1 cellular context compared by ENCODE assay signal in the genomic region with DNA sequence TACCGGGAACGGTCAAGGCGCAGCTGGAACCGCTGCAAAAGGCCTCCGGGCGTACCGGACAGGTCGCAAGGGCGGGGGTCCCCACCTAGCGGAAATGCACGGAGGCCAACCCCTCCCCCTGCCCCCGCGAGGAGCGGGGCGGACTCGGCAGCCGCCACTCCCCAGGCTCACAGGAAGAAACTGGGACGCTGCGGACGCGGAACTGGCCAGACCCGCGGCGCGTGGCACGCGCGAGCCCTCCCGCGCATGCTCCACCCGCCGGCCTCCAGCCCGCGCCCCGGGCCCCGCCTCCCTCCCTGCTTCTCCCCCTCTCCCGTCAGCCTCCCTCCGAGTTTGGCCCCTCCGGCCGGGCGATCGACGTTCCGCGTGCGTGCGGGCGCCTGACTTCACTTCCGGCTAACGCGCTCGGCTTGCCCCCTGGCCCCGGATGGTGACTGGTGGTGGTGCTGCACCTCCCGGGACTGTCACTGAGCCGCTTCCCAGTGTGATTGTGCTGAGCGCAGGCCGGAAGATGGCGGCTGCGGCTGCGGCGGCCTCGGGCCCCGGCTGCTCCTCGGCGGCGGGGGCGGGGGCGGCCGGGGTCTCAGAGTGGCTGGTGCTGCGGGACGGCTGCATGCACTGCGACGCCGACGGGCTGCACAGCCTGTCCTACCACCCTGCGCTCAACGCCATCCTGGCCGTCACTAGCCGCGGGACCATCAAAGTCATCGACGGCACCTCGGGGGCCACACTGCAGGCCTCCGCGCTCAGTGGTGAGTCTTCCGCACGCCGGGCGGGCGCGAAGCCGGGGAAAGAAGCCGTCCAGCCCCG.
TF ChIP-seq lines count a peak whose summit lies in the region.

A gene with protein sequence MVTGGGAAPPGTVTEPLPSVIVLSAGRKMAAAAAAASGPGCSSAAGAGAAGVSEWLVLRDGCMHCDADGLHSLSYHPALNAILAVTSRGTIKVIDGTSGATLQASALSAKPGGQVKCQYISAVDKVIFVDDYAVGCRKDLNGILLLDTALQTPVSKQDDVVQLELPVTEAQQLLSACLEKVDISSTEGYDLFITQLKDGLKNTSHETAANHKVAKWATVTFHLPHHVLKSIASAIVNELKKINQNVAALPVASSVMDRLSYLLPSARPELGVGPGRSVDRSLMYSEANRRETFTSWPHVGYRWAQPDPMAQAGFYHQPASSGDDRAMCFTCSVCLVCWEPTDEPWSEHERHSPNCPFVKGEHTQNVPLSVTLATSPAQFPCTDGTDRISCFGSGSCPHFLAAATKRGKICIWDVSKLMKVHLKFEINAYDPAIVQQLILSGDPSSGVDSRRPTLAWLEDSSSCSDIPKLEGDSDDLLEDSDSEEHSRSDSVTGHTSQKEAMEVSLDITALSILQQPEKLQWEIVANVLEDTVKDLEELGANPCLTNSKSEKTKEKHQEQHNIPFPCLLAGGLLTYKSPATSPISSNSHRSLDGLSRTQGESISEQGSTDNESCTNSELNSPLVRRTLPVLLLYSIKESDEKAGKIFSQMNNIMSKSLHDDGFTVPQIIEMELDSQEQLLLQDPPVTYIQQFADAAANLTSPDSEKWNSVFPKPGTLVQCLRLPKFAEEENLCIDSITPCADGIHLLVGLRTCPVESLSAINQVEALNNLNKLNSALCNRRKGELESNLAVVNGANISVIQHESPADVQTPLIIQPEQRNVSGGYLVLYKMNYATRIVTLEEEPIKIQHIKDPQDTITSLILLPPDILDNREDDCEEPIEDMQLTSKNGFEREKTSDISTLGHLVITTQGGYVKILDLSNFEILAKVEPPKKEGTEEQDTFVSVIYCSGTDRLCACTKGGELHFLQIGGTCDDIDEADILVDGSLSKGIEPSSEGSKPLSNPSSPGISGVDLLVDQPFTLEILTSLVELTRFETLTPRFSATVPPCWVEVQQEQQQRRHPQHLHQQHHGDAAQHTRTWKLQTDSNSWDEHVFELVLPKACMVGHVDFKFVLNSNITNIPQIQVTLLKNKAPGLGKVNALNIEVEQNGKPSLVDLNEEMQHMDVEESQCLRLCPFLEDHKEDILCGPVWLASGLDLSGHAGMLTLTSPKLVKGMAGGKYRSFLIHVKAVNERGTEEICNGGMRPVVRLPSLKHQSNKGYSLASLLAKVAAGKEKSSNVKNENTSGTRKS (N-terminal part only) (plus strand): TSS at position 289 of the 810 bp plus-strand sequence. CDS start 139 bp downstream, at position 428.

TF ChIP-seq in K562, 482 proteins besides CTCF, POLR2A, EP300 and RAD21 (continued from another document and continues in another):
- TF ChIP-seq, protein P1, sequence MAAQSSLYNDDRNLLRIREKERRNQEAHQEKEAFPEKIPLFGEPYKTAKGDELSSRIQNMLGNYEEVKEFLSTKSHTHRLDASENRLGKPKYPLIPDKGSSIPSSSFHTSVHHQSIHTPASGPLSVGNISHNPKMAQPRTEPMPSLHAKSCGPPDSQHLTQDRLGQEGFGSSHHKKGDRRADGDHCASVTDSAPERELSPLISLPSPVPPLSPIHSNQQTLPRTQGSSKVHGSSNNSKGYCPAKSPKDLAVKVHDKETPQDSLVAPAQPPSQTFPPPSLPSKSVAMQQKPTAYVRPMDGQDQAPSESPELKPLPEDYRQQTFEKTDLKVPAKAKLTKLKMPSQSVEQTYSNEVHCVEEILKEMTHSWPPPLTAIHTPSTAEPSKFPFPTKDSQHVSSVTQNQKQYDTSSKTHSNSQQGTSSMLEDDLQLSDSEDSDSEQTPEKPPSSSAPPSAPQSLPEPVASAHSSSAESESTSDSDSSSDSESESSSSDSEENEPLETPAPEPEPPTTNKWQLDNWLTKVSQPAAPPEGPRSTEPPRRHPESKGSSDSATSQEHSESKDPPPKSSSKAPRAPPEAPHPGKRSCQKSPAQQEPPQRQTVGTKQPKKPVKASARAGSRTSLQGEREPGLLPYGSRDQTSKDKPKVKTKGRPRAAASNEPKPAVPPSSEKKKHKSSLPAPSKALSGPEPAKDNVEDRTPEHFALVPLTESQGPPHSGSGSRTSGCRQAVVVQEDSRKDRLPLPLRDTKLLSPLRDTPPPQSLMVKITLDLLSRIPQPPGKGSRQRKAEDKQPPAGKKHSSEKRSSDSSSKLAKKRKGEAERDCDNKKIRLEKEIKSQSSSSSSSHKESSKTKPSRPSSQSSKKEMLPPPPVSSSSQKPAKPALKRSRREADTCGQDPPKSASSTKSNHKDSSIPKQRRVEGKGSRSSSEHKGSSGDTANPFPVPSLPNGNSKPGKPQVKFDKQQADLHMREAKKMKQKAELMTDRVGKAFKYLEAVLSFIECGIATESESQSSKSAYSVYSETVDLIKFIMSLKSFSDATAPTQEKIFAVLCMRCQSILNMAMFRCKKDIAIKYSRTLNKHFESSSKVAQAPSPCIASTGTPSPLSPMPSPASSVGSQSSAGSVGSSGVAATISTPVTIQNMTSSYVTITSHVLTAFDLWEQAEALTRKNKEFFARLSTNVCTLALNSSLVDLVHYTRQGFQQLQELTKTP (IDR thresholded peaks at IDR 0.05; ENCODE audit: low read depth in 1 of 2, partially characterized antibody in 2 of 2): peak in 1 of 2 experiments; percentile 7
- TF ChIP-seq, protein P2, sequence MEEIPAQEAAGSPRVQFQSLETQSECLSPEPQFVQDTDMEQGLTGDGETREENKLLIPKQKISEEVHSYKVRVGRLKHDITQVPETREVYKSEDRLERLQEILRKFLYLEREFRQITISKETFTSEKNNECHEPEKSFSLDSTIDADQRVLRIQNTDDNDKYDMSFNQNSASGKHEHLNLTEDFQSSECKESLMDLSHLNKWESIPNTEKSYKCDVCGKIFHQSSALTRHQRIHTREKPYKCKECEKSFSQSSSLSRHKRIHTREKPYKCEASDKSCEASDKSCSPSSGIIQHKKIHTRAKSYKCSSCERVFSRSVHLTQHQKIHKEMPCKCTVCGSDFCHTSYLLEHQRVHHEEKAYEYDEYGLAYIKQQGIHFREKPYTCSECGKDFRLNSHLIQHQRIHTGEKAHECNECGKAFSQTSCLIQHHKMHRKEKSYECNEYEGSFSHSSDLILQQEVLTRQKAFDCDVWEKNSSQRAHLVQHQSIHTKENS (CRISPR knock-in tag; IDR thresholded peaks at IDR 0.05): no peak
- TF ChIP-seq MCM7 (IDR thresholded peaks at IDR 0.05) (no peak), NFRKB (IDR thresholded peaks at IDR 0.05; ENCODE audit: low read depth) (no peak), ZNF12 (CRISPR knock-in tag; IDR thresholded peaks at IDR 0.05) (peak; percentile 21; the same call in 1 of the 2 replicates), PRPF4 (IDR thresholded peaks at IDR 0.05; ENCODE audit: insufficient read depth, low read depth, low read length, poor library complexity, severe bottlenecking) (peak; percentile 15), PHF20 (IDR thresholded peaks at IDR 0.05; ENCODE audit: partially characterized antibody) (peak; percentile 76), ESRRA (IDR thresholded peaks at IDR 0.05; ENCODE audit: borderline replicate concordance, low read depth) (peak; percentile 55), TCF7 (IDR thresholded peaks at IDR 0.05; ENCODE audit: borderline replicate concordance) (no peak), RBM15 (IDR thresholded peaks at IDR 0.05; ENCODE audit: insufficient read depth, low read length) (no peak), POLR2AphosphoS2 (IDR thresholded peaks at IDR 0.05; ENCODE audit: low read length) (peak; percentile 75; the same call in 1 of the 2 replicates), HMG20A (CRISPR knock-in tag; conservative IDR thresholded peaks at IDR 0.05) (no peak), GATA2 (CRISPR knock-in tag; IDR thresholded peaks at IDR 0.05) (no peak), ZNF140 (CRISPR knock-in tag; IDR thresholded peaks at IDR 0.05) (no peak), ZNF324 (CRISPR knock-in tag; IDR thresholded peaks at IDR 0.05) (no peak), TARDBP (IDR thresholded peaks at IDR 0.05) (no peak), XRCC5 (IDR thresholded peaks at IDR 0.05; ENCODE audit: low read depth, low read length) (no peak), TEAD2 (tag; IDR thresholded peaks at IDR 0.05) (no peak), ZNF695 (CRISPR knock-in tag; IDR thresholded peaks at IDR 0.05) (no peak), PTBP1 (IDR thresholded peaks at IDR 0.05; ENCODE audit: low read depth, low read length) (no peak)
- TF ChIP-seq, protein P3, sequence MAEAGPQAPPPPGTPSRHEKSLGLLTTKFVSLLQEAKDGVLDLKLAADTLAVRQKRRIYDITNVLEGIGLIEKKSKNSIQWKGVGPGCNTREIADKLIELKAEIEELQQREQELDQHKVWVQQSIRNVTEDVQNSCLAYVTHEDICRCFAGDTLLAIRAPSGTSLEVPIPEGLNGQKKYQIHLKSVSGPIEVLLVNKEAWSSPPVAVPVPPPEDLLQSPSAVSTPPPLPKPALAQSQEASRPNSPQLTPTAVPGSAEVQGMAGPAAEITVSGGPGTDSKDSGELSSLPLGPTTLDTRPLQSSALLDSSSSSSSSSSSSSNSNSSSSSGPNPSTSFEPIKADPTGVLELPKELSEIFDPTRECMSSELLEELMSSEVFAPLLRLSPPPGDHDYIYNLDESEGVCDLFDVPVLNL (CRISPR knock-in tag; IDR thresholded peaks at IDR 0.05; ENCODE audit: low read depth): peak; percentile 63; the same call in 1 of the 2 replicates
- TF ChIP-seq, protein P4, sequence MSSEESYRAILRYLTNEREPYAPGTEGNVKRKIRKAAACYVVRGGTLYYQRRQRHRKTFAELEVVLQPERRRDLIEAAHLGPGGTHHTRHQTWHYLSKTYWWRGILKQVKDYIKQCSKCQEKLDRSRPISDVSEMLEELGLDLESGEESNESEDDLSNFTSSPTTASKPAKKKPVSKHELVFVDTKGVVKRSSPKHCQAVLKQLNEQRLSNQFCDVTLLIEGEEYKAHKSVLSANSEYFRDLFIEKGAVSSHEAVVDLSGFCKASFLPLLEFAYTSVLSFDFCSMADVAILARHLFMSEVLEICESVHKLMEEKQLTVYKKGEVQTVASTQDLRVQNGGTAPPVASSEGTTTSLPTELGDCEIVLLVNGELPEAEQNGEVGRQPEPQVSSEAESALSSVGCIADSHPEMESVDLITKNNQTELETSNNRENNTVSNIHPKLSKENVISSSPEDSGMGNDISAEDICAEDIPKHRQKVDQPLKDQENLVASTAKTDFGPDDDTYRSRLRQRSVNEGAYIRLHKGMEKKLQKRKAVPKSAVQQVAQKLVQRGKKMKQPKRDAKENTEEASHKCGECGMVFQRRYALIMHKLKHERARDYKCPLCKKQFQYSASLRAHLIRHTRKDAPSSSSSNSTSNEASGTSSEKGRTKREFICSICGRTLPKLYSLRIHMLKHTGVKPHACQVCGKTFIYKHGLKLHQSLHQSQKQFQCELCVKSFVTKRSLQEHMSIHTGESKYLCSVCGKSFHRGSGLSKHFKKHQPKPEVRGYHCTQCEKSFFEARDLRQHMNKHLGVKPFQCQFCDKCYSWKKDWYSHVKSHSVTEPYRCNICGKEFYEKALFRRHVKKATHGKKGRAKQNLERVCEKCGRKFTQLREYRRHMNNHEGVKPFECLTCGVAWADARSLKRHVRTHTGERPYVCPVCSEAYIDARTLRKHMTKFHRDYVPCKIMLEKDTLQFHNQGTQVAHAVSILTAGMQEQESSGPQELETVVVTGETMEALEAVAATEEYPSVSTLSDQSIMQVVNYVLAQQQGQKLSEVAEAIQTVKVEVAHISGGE (CRISPR knock-in tag; IDR thresholded peaks at IDR 0.05): peak; percentile 69 to 97 (median 91); a peak in 5 of 6 replicates
- TF ChIP-seq, protein P5, sequence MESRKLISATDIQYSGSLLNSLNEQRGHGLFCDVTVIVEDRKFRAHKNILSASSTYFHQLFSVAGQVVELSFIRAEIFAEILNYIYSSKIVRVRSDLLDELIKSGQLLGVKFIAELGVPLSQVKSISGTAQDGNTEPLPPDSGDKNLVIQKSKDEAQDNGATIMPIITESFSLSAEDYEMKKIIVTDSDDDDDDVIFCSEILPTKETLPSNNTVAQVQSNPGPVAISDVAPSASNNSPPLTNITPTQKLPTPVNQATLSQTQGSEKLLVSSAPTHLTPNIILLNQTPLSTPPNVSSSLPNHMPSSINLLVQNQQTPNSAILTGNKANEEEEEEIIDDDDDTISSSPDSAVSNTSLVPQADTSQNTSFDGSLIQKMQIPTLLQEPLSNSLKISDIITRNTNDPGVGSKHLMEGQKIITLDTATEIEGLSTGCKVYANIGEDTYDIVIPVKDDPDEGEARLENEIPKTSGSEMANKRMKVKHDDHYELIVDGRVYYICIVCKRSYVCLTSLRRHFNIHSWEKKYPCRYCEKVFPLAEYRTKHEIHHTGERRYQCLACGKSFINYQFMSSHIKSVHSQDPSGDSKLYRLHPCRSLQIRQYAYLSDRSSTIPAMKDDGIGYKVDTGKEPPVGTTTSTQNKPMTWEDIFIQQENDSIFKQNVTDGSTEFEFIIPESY (CRISPR knock-in tag; IDR thresholded peaks at IDR 0.05): no peak; the same call in 1 of the 2 replicates
- TF ChIP-seq, protein P6, sequence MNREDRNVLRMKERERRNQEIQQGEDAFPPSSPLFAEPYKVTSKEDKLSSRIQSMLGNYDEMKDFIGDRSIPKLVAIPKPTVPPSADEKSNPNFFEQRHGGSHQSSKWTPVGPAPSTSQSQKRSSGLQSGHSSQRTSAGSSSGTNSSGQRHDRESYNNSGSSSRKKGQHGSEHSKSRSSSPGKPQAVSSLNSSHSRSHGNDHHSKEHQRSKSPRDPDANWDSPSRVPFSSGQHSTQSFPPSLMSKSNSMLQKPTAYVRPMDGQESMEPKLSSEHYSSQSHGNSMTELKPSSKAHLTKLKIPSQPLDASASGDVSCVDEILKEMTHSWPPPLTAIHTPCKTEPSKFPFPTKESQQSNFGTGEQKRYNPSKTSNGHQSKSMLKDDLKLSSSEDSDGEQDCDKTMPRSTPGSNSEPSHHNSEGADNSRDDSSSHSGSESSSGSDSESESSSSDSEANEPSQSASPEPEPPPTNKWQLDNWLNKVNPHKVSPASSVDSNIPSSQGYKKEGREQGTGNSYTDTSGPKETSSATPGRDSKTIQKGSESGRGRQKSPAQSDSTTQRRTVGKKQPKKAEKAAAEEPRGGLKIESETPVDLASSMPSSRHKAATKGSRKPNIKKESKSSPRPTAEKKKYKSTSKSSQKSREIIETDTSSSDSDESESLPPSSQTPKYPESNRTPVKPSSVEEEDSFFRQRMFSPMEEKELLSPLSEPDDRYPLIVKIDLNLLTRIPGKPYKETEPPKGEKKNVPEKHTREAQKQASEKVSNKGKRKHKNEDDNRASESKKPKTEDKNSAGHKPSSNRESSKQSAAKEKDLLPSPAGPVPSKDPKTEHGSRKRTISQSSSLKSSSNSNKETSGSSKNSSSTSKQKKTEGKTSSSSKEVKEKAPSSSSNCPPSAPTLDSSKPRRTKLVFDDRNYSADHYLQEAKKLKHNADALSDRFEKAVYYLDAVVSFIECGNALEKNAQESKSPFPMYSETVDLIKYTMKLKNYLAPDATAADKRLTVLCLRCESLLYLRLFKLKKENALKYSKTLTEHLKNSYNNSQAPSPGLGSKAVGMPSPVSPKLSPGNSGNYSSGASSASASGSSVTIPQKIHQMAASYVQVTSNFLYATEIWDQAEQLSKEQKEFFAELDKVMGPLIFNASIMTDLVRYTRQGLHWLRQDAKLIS (CRISPR knock-in tag; IDR thresholded peaks at IDR 0.05): peak; percentile 55
- TF ChIP-seq, protein P7, sequence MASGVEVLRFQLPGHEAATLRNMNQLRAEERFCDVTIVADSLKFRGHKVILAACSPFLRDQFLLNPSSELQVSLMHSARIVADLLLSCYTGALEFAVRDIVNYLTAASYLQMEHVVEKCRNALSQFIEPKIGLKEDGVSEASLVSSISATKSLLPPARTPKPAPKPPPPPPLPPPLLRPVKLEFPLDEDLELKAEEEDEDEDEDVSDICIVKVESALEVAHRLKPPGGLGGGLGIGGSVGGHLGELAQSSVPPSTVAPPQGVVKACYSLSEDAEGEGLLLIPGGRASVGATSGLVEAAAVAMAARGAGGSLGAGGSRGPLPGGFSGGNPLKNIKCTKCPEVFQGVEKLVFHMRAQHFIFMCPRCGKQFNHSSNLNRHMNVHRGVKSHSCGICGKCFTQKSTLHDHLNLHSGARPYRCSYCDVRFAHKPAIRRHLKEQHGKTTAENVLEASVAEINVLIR (CRISPR knock-in tag; IDR thresholded peaks at IDR 0.05): peak; percentile 71
